In genomic region chr13:37616131-37616530, GRCh38 we compare ENCODE assay signal across 1 cellular context.
TF ChIP-seq lines count a peak whose summit lies in the region.

No MANE protein-coding gene starts in this region.

TF ChIP-seq in A549, 52 proteins besides CTCF, POLR2A, EP300 and RAD21:
- TF ChIP-seq FOSB (CRISPR knock-in tag; IDR thresholded peaks at IDR 0.05) (no peak), HDAC2 (IDR thresholded peaks at IDR 0.05) (no peak), PBX3 (IDR thresholded peaks at IDR 0.05) (no peak), SMC3 (IDR thresholded peaks at IDR 0.05) (no peak), KDM1A (IDR thresholded peaks at IDR 0.05; ENCODE audit: low read depth) (no peak), TFCP2L1 (CRISPR knock-in tag; IDR thresholded peaks at IDR 0.05) (no peak), RARB (CRISPR knock-in tag; IDR thresholded peaks at IDR 0.05) (no peak), KDM5A (IDR thresholded peaks at IDR 0.05) (no peak), FOSL2 (IDR thresholded peaks at IDR 0.05) (no peak), FOSL2 (CRISPR knock-in tag; IDR thresholded peaks at IDR 0.05) (no peak), ZFP36 (IDR thresholded peaks at IDR 0.05; ENCODE audit: borderline replicate concordance, partially characterized antibody) (no peak), SREBF2 (IDR thresholded peaks at IDR 0.05) (no peak), USF2 (IDR thresholded peaks at IDR 0.05) (no peak), ATOH8 (CRISPR knock-in tag; IDR thresholded peaks at IDR 0.05; ENCODE audit: low read depth) (no peak), MAZ (IDR thresholded peaks at IDR 0.05; ENCODE audit: borderline replicate concordance, low read depth, low read length) (no peak), BHLHE40 (IDR thresholded peaks at IDR 0.05; ENCODE audit: low read depth, low read length) (no peak), EHMT2 (IDR thresholded peaks at IDR 0.05; ENCODE audit: low read depth) (no peak), HEYL (CRISPR knock-in tag; IDR thresholded peaks at IDR 0.05) (no peak), HES2 (IDR thresholded peaks at IDR 0.05) (no peak), NPAS2 (CRISPR knock-in tag; IDR thresholded peaks at IDR 0.05; ENCODE audit: borderline replicate concordance) (no peak), MAX (IDR thresholded peaks at IDR 0.05) (no peak)
